In the genomic region with DNA sequence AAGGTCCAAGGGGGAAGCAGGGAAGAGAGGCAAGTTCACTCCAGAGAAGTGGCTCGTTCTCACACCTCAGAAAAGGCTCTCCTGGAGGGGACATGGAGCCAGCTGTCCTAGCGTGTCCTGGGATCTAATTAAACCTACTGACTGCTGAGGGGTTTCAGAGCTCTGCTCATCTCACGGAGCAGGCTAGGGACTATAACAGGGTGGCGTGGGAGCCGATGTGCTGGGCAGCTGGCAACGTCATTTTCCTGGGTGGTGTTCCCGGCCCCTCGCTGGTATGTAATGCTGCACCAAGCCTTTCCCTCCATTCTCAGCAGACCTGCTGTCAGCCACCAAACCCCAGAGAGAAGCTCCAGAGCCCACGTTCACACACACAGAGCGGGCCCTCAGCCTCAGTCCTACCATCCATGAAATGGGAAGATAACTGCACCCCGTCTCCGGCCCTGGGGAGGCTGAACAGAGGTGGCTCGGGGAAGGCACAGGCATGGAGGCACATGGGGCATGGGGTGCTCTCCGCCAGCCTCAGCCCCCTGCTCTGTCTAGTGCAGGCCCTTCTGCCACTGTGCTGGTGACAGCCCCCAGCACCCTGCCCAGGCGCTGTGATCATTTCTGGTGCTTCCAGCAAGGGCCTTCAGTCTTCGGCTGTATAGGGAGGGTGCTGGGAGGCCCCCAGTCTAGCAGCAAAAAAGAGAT, we compare ENCODE assay signal across 1 cellular context.
TF ChIP-seq lines count a peak whose summit lies in the region.

No MANE protein-coding gene starts in this region.

TF ChIP-seq in H1, 55 proteins besides CTCF, POLR2A, EP300 and RAD21 (continued from another document):
- TF ChIP-seq KDM1A (IDR thresholded peaks at IDR 0.05; ENCODE audit: borderline replicate concordance, low read length): no peak
- no peak for TF ChIP-seq SUZ12 (IDR thresholded peaks at IDR 0.05; ENCODE audit: low read length)
- TF ChIP-seq MAFK (IDR thresholded peaks at IDR 0.05; ENCODE audit: low read depth, low read length): no peak
- no peak for TF ChIP-seq PHF8 (conservative IDR thresholded peaks at IDR 0.05; ENCODE audit: low read depth, low read length)
- TF ChIP-seq FOSL1 (IDR thresholded peaks at IDR 0.05; ENCODE audit: insufficient read depth, low read depth, low read length): no peak
- no peak for TF ChIP-seq RBBP5 (IDR thresholded peaks at IDR 0.05; ENCODE audit: borderline replicate concordance, low read depth, low read length)
- no peak for TF ChIP-seq SP1 (IDR thresholded peaks at IDR 0.05; ENCODE audit: low read depth, low read length)
- no peak for TF ChIP-seq YY1 (IDR thresholded peaks at IDR 0.05; ENCODE audit: low read depth, low read length)
- TF ChIP-seq JUN (IDR thresholded peaks at IDR 0.05; ENCODE audit: low read depth, low read length): no peak
